1 cellular context compared by ENCODE assay signal in the genomic region with DNA sequence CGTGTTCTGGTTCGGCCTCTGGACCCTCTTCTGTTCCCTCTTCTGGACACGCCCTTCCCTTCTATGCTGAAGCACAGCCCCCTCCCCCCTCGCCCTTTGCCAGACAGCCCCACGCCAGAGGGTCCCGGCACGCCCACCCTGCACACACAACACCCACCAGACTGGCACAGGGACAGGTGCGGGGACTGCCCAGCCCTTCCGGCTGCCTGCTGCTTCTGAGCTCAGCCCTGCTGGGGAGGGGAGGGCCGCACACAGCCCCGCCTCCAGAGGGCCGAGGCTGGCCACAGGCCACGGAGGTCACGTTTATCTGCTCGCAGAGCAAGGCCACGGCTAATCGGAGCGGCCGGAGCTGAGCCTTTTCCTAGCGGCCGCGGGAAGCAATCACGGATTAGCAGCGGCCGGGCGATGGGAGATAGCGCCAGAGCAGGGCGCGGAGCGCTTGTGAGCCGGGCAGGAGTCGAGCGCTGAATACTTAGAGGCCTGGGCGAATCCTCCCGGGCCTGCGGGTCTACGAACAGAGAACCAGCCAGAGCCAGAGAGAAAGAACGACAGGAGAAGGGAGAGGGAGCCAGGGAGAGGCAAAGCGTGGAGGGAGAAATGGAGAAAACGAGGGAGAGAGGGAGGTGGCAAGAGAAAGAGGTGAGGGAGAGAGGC.
TF ChIP-seq lines count a peak whose summit lies in the region.

No MANE protein-coding gene starts in this region.

TF ChIP-seq in SK-N-SH, 30 proteins besides CTCF, POLR2A, EP300 and RAD21 (continued from another document):
- TF ChIP-seq, protein P1, sequence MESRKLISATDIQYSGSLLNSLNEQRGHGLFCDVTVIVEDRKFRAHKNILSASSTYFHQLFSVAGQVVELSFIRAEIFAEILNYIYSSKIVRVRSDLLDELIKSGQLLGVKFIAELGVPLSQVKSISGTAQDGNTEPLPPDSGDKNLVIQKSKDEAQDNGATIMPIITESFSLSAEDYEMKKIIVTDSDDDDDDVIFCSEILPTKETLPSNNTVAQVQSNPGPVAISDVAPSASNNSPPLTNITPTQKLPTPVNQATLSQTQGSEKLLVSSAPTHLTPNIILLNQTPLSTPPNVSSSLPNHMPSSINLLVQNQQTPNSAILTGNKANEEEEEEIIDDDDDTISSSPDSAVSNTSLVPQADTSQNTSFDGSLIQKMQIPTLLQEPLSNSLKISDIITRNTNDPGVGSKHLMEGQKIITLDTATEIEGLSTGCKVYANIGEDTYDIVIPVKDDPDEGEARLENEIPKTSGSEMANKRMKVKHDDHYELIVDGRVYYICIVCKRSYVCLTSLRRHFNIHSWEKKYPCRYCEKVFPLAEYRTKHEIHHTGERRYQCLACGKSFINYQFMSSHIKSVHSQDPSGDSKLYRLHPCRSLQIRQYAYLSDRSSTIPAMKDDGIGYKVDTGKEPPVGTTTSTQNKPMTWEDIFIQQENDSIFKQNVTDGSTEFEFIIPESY (IDR thresholded peaks at IDR 0.05; ENCODE audit: borderline replicate concordance, low read depth) = no peak
- TF ChIP-seq YY1 (IDR thresholded peaks at IDR 0.05; ENCODE audit: low read depth) (no peak), JUND (IDR thresholded peaks at IDR 0.05) (no peak), GABPA (IDR thresholded peaks at IDR 0.05; ENCODE audit: low read depth) (no peak), SIN3A (IDR thresholded peaks at IDR 0.05; ENCODE audit: borderline replicate concordance, low read depth, low read length) (no peak), POLR2AphosphoS5 (IDR thresholded peaks at IDR 0.05; ENCODE audit: low read depth, low read length) (no peak), TCF12 (IDR thresholded peaks at IDR 0.05) (no peak), NRF1 (IDR thresholded peaks at IDR 0.05; ENCODE audit: low read depth, low read length) (no peak), MXI1 (IDR thresholded peaks at IDR 0.05; ENCODE audit: low read depth, low read length) (peak; percentile 52; the same call in 1 of the 2 replicates), CHD2 (IDR thresholded peaks at IDR 0.05; ENCODE audit: low read length, partially characterized antibody) (peak; percentile 43), RXRA (IDR thresholded peaks at IDR 0.05; ENCODE audit: borderline replicate concordance, low read depth) (no peak), ELF1 (IDR thresholded peaks at IDR 0.05) (no peak), FOSL2 (IDR thresholded peaks at IDR 0.05; ENCODE audit: borderline replicate concordance, low read depth) (no peak), MEF2A (IDR thresholded peaks at IDR 0.05; ENCODE audit: borderline replicate concordance, low read depth) (no peak), FOXJ3 (CRISPR knock-in tag; IDR thresholded peaks at IDR 0.05) (no peak), NFIC (IDR thresholded peaks at IDR 0.05; ENCODE audit: borderline replicate concordance) (no peak), GATA2 (CRISPR knock-in tag; IDR thresholded peaks at IDR 0.05) (peak; percentile 89), SMC3 (IDR thresholded peaks at IDR 0.05; ENCODE audit: low read depth, low read length) (no peak; the same call in 1 of the 2 replicates)
- TF ChIP-seq, protein P2, sequence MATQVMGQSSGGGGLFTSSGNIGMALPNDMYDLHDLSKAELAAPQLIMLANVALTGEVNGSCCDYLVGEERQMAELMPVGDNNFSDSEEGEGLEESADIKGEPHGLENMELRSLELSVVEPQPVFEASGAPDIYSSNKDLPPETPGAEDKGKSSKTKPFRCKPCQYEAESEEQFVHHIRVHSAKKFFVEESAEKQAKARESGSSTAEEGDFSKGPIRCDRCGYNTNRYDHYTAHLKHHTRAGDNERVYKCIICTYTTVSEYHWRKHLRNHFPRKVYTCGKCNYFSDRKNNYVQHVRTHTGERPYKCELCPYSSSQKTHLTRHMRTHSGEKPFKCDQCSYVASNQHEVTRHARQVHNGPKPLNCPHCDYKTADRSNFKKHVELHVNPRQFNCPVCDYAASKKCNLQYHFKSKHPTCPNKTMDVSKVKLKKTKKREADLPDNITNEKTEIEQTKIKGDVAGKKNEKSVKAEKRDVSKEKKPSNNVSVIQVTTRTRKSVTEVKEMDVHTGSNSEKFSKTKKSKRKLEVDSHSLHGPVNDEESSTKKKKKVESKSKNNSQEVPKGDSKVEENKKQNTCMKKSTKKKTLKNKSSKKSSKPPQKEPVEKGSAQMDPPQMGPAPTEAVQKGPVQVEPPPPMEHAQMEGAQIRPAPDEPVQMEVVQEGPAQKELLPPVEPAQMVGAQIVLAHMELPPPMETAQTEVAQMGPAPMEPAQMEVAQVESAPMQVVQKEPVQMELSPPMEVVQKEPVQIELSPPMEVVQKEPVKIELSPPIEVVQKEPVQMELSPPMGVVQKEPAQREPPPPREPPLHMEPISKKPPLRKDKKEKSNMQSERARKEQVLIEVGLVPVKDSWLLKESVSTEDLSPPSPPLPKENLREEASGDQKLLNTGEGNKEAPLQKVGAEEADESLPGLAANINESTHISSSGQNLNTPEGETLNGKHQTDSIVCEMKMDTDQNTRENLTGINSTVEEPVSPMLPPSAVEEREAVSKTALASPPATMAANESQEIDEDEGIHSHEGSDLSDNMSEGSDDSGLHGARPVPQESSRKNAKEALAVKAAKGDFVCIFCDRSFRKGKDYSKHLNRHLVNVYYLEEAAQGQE (IDR thresholded peaks at IDR 0.05; ENCODE audit: low read depth, low read length) = no peak
- TF ChIP-seq, protein P3, sequence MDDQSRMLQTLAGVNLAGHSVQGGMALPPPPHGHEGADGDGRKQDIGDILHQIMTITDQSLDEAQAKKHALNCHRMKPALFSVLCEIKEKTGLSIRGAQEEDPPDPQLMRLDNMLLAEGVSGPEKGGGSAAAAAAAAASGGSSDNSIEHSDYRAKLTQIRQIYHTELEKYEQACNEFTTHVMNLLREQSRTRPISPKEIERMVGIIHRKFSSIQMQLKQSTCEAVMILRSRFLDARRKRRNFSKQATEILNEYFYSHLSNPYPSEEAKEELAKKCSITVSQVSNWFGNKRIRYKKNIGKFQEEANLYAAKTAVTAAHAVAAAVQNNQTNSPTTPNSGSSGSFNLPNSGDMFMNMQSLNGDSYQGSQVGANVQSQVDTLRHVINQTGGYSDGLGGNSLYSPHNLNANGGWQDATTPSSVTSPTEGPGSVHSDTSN (IDR thresholded peaks at IDR 0.05) = no peak
- TF ChIP-seq, protein P4, sequence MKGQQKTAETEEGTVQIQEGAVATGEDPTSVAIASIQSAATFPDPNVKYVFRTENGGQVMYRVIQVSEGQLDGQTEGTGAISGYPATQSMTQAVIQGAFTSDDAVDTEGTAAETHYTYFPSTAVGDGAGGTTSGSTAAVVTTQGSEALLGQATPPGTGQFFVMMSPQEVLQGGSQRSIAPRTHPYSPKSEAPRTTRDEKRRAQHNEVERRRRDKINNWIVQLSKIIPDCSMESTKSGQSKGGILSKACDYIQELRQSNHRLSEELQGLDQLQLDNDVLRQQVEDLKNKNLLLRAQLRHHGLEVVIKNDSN (IDR thresholded peaks at IDR 0.05; ENCODE audit: borderline replicate concordance, low read depth) = no peak
- TF ChIP-seq, protein P5, sequence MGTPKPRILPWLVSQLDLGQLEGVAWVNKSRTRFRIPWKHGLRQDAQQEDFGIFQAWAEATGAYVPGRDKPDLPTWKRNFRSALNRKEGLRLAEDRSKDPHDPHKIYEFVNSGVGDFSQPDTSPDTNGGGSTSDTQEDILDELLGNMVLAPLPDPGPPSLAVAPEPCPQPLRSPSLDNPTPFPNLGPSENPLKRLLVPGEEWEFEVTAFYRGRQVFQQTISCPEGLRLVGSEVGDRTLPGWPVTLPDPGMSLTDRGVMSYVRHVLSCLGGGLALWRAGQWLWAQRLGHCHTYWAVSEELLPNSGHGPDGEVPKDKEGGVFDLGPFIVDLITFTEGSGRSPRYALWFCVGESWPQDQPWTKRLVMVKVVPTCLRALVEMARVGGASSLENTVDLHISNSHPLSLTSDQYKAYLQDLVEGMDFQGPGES (IDR thresholded peaks at IDR 0.05; ENCODE audit: low read depth, low read length) = no peak
